Comparison of ENCODE assay signal across 29 cellular contexts in the genomic region with DNA sequence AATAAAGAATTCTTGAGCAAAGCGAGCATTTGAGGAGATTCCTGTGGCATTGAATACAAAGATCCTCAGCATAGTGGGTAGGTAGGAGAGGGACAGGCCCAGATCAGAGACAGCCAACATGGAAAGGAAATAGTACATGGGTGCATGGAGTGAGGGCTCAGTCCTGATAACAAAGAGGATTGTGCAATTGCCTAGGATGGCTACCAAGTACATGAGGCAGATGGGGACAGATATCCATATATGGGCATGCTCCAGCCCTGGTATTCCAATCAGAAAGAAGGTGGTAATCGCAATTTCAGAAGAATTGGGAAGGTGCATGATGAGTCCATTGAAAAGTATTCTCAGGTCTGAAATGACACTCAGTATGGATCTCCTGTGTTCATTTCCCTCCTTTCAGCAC. TPM values are rescaled to one million over a fixed set of nuclear protein-coding genes. Genes with fewer than 3 reads are reported as not detected.
"Had no signal": no experiment of that assay in that cellular context is flagged by ENCODE, and none has a peak within 500 bp of the region (broad histone marks: within the 10 kb centered on the region; RNA-seq: fewer than 3 reads in every experiment).

No MANE protein-coding gene starts in this region.

- DNase-seq: activated CD4-positive, alpha-beta T cell treated with anti-CD3 and anti-CD28 coated beads, Interleukin-2, amount 10 ng/mL, durations not matched to agents 24 days and 14 days; activated CD4-positive, CD25-positive, alpha-beta regulatory T cell treated with anti-CD3 and anti-CD28 coated beads, Interleukin-2, amount 50 U/mL, for 72 hours; activated CD8-positive, alpha-beta T cell treated with anti-CD3 and anti-CD28 coated beads for 36 hours; activated naive CD8-positive, alpha-beta T cell treated with anti-CD3 and anti-CD28 coated beads, Interleukin-2, amount 50 U/mL, for 24 hours; activated T-cell treated with anti-CD3 and anti-CD28 coated beads, Interleukin-2, amount 50 U/mL, for 4 hours; body of pancreas; cortex of kidney; effector memory CD8-positive, alpha-beta T cell; erythroblast; head of caudate nucleus; hippocampal formation; naive thymus-derived CD8-positive, alpha-beta T cell; right cardiac atrium; stimulated activated CD4-positive, alpha-beta T cell treated with anti-CD3 and anti-CD28 coated beads, Interleukin-2, amount 100 ng/mL, for 48 hours; stimulated activated naive CD4-positive, alpha-beta T cell treated with Interleukin-2 at 50 U/mL for 16 hours; T-helper 9 cell; transverse colon had no signal

- H3K27me3 ChIP-seq: body of pancreas, neural progenitor cell, transverse colon had no signal

- H3K36me3 ChIP-seq: neural progenitor cell, transverse colon had no signal

- H3K9me3 ChIP-seq: transverse colon had no signal

- ATAC-seq: activated CD8-positive, alpha-beta T cell treated with anti-CD3 and anti-CD28 coated beads for 36 hours; activated naive CD8-positive, alpha-beta T cell treated with anti-CD3 and anti-CD28 coated beads, Interleukin-2, amount 50 U/mL, for 24 hours; activated T-cell treated with anti-CD3 and anti-CD28 coated beads, Interleukin-2, amount 50 U/mL, for 4 hours; activated T-helper 17 cell treated with anti-CD3 and anti-CD28 coated beads, Interleukin-2, amount 50 U/mL, for 72 hours; body of pancreas; effector memory CD8-positive, alpha-beta T cell; naive thymus-derived CD8-positive, alpha-beta T cell; right cardiac atrium had no signal

- H3K4me3 ChIP-seq: body of pancreas, neural progenitor cell, transverse colon had no signal

- FAIRE-seq: TTC549, urothelium cell line had no signal

- H3K27ac ChIP-seq: body of pancreas, neural progenitor cell, transverse colon, VCaP had no signal

- H3K4me1 ChIP-seq: body of pancreas, neural progenitor cell, transverse colon had no signal

RNA-seq across cellular contexts. Expression of a gene that starts 8.6 kb away (rescaled TPM):
- total RNA-seq: activated CD4-positive, alpha-beta T cell treated with anti-CD3 and anti-CD28 coated beads, Interleukin-2, amount 10 ng/mL, durations not matched to agents 24 days and 14 days; activated CD8-positive, alpha-beta T cell treated with anti-CD3 and anti-CD28 coated beads for 36 hours; activated T-cell treated with anti-CD3 and anti-CD28 coated beads, Interleukin-2, amount 50 U/mL, for 4 hours; activated T-helper 17 cell treated with anti-CD3 and anti-CD28 coated beads, Interleukin-2, amount 50 U/mL, for 72 hours; body of pancreas; cardiac septum; cerebellum; kidney epithelial cell; lower leg skin; naive thymus-derived CD8-positive, alpha-beta T cell; omental fat pad; right cardiac atrium; skeletal muscle tissue; temporal lobe; transverse colon had no signal
- polyA plus RNA-seq: naive thymus-derived CD8-positive, alpha-beta T cell; right cardiac atrium had no signal

RNA-seq across cellular contexts. Expression of a gene that starts 13.3 kb away (rescaled TPM):
- total RNA-seq: activated CD4-positive, alpha-beta T cell treated with anti-CD3 and anti-CD28 coated beads, Interleukin-2, amount 10 ng/mL, durations not matched to agents 24 days and 14 days; activated CD8-positive, alpha-beta T cell treated with anti-CD3 and anti-CD28 coated beads for 36 hours; activated T-cell treated with anti-CD3 and anti-CD28 coated beads, Interleukin-2, amount 50 U/mL, for 4 hours; activated T-helper 17 cell treated with anti-CD3 and anti-CD28 coated beads, Interleukin-2, amount 50 U/mL, for 72 hours; body of pancreas; cardiac septum; cerebellum; kidney epithelial cell; lower leg skin; naive thymus-derived CD8-positive, alpha-beta T cell; omental fat pad; right cardiac atrium; skeletal muscle tissue; temporal lobe; transverse colon had no signal
- polyA plus RNA-seq: naive thymus-derived CD8-positive, alpha-beta T cell; right cardiac atrium had no signal

RNA-seq across cellular contexts. Expression of a gene that starts 28.9 kb away (rescaled TPM):
- total RNA-seq: activated CD4-positive, alpha-beta T cell treated with anti-CD3 and anti-CD28 coated beads, Interleukin-2, amount 10 ng/mL, durations not matched to agents 24 days and 14 days; activated CD8-positive, alpha-beta T cell treated with anti-CD3 and anti-CD28 coated beads for 36 hours; activated T-cell treated with anti-CD3 and anti-CD28 coated beads, Interleukin-2, amount 50 U/mL, for 4 hours; activated T-helper 17 cell treated with anti-CD3 and anti-CD28 coated beads, Interleukin-2, amount 50 U/mL, for 72 hours; body of pancreas; cardiac septum; cerebellum; kidney epithelial cell; lower leg skin; naive thymus-derived CD8-positive, alpha-beta T cell; omental fat pad; right cardiac atrium; skeletal muscle tissue; temporal lobe; transverse colon had no signal
- polyA plus RNA-seq: naive thymus-derived CD8-positive, alpha-beta T cell; right cardiac atrium had no signal

RNA-seq across cellular contexts. Expression of a gene that starts 33.9 kb away (rescaled TPM):
- total RNA-seq: activated CD4-positive, alpha-beta T cell treated with anti-CD3 and anti-CD28 coated beads, Interleukin-2, amount 10 ng/mL, durations not matched to agents 24 days and 14 days; activated CD8-positive, alpha-beta T cell treated with anti-CD3 and anti-CD28 coated beads for 36 hours; activated T-cell treated with anti-CD3 and anti-CD28 coated beads, Interleukin-2, amount 50 U/mL, for 4 hours; activated T-helper 17 cell treated with anti-CD3 and anti-CD28 coated beads, Interleukin-2, amount 50 U/mL, for 72 hours; body of pancreas; cardiac septum; cerebellum; kidney epithelial cell; lower leg skin; naive thymus-derived CD8-positive, alpha-beta T cell; omental fat pad; right cardiac atrium; skeletal muscle tissue; temporal lobe; transverse colon had no signal
- polyA plus RNA-seq: naive thymus-derived CD8-positive, alpha-beta T cell; right cardiac atrium had no signal

RNA-seq across cellular contexts. Expression of a gene that starts 41.3 kb away (rescaled TPM):
- total RNA-seq: activated CD4-positive, alpha-beta T cell treated with anti-CD3 and anti-CD28 coated beads, Interleukin-2, amount 10 ng/mL, durations not matched to agents 24 days and 14 days; activated CD8-positive, alpha-beta T cell treated with anti-CD3 and anti-CD28 coated beads for 36 hours; activated T-cell treated with anti-CD3 and anti-CD28 coated beads, Interleukin-2, amount 50 U/mL, for 4 hours; activated T-helper 17 cell treated with anti-CD3 and anti-CD28 coated beads, Interleukin-2, amount 50 U/mL, for 72 hours; body of pancreas; cardiac septum; cerebellum; kidney epithelial cell; lower leg skin; naive thymus-derived CD8-positive, alpha-beta T cell; omental fat pad; right cardiac atrium; skeletal muscle tissue; temporal lobe; transverse colon had no signal
- polyA plus RNA-seq: naive thymus-derived CD8-positive, alpha-beta T cell; right cardiac atrium had no signal
